In genomic region chr11:126303623-126304456, GRCh38 we compare ENCODE assay signal across 8 cellular contexts. TPM values are rescaled to one million over a fixed set of nuclear protein-coding genes. Genes with fewer than 3 reads are reported as not detected.
DNase-seq lines count a peak whose midpoint lies in the region; ATAC-seq and TF ChIP-seq lines count a peak whose summit lies in the region.

A gene with protein sequence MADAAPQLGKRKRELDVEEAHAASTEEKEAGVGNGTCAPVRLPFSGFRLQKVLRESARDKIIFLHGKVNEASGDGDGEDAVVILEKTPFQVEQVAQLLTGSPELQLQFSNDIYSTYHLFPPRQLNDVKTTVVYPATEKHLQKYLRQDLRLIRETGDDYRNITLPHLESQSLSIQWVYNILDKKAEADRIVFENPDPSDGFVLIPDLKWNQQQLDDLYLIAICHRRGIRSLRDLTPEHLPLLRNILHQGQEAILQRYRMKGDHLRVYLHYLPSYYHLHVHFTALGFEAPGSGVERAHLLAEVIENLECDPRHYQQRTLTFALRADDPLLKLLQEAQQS (plus strand): TSS chr11:126304060. CDS start chr11:126304081, 21 bp downstream.

- H3K27me3 Mint-ChIP-seq in activated B cell treated with CpG ODN at 0.5 μM for 24 hours = no peaks in the 10 kb centered on the region

- H3K27ac Mint-ChIP-seq in activated B cell treated with CpG ODN at 0.5 μM for 24 hours = peak within 1 kb of the TSS; percentile 92

- ATAC-seq in GM18909 (IDR thresholded peaks at IDR 0.05; ENCODE audit: poor library complexity, unreplicated experiment) (peak; percentile 89), HG03159 (IDR thresholded peaks at IDR 0.05; ENCODE audit: unreplicated experiment) (peak; percentile 83), activated B cell treated with CpG ODN at 0.5 μM for 24 hours (ENCODE audit: low read depth) (peak; percentile 98)

- peaks cover 38% of the 10 kb centered on the region for H3K4me1 Mint-ChIP-seq in activated B cell treated with CpG ODN at 0.5 μM for 24 hours

- POLR2A ChIA-PET in activated B cell treated with CpG ODN at 0.5 μM for 24 hours (lab: Charles Lee) = interaction anchor here (0.5 to 2.8 kb wide), 13 partner anchors 11 to 711 kb away, joined by 3 to 24 read pairs (median 3); partner anchors contain the start of genes FAM118B, FOXRED1, PUS3 and RPUSD4

- peak within 1 kb of the TSS; percentile 93 for H3K4me3 Mint-ChIP-seq in activated B cell treated with CpG ODN at 0.5 μM for 24 hours

- peak within 1 kb of the TSS; percentile 79 for H3K27ac ChIP-seq in caudate nucleus (ENCODE audit: low read depth, low read length)

- DNase-seq in AG08396 (ENCODE audit: low spot score) = peak; percentile 98
- peak; percentile 89 for DNase-seq in NCI-H345 (lab: John Stamatoyannopoulos, UW)
- peak; percentile 92 for DNase-seq in activated B cell treated with CpG ODN at 0.5 μM for 24 hours
- DNase-seq in caudate nucleus (lab: John Stamatoyannopoulos, UW) = peak in 60 of 61 donors; percentile 40 to 93 (median 85)
- peak; percentile 88 for DNase-seq in inferior parietal cortex (ENCODE audit: extremely low spot score)
- DNase-seq in stimulated activated CD4-positive, alpha-beta T cell treated with anti-CD3 and anti-CD28 coated beads, Interleukin-12 subunit alpha, Interleukin-12 subunit beta, amount 100 ng/mL, for 24 hours (ENCODE audit: low read depth in 2 of 2) = peak; percentile 76 to 77

- no peaks in the 10 kb centered on the region for H3K9me3 Mint-ChIP-seq in activated B cell treated with CpG ODN at 0.5 μM for 24 hours

- intact Hi-C loops in activated B cell treated with CpG ODN at 0.5 μM for 24 hours (cut with micrococcal nuclease) = loop anchor here (1.0 to 10.0 kb wide), 6 partner anchors 21 to 789 kb away; partner anchors contain the start of genes CDON, FAM118B, FOXRED1 and RPUSD4

- TF ChIP-seq CTCF in activated B cell treated with CpG ODN at 0.5 μM for 24 hours (IDR thresholded peaks at IDR 0.05) = no peak

- CTCF ChIA-PET in activated B cell treated with CpG ODN at 0.5 μM for 24 hours (lab: Charles Lee) = no interaction called here

- H3K36me3 Mint-ChIP-seq in activated B cell treated with CpG ODN at 0.5 μM for 24 hours (ENCODE audit: low read depth) = peaks cover 33% of the 10 kb centered on the region

RNA-seq across cellular contexts. Expression of the gene that starts here (rescaled TPM):
- 37.6 and 39.6 TPM in 2 replicates for total RNA-seq in activated B cell treated with CpG ODN at 0.5 μM for 24 hours

Comparison
In these comparisons a context has a peak if more than half of its experiments do, and no peak if none do; other contexts are left out.
1. Peak in every context shown above with its lines: DNase-seq, ATAC-seq and H3K27ac ChIP-seq.